Comparison of ENCODE assay signal across 11 cellular contexts in the genomic region with DNA sequence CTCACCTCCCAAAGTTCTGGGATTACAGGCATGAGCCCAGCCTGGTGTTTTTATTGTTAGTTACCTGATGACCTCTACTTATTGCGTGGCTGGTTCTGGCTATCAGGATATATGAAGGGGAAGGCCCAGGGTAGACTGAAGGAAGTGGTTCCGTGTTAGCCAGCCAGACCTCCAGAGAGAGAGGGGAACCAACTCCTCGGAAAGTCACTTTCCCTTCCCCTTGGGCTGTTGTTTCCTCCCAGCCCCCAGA. TPM values are rescaled to one million over a fixed set of nuclear protein-coding genes. Genes with fewer than 3 reads are reported as not detected.
DNase-seq lines count a peak whose midpoint lies in the region; ATAC-seq and FAIRE-seq lines count a peak whose summit lies in the region.
"Had no signal": no experiment of that assay in that cellular context is flagged by ENCODE, and none has a peak within 500 bp of the region (broad histone marks: within the 10 kb centered on the region; RNA-seq: fewer than 3 reads in every experiment).

No MANE protein-coding gene starts in this region.

- no peaks in the 10 kb centered on the region for H3K27me3 ChIP-seq in small intestine (ENCODE audit: control insufficient read depth in 2 of 2, insufficient read depth in 2 of 2, low read length in 2 of 2)
- H3K27me3 ChIP-seq: adrenal gland had no signal

- H3K9me3 ChIP-seq in small intestine (ENCODE audit: control insufficient read depth, low read depth): no peaks in the 10 kb centered on the region
- H3K9me3 ChIP-seq: adrenal gland had no signal

- H3K9me3 Mint-ChIP-seq in activated naive CD8-positive, alpha-beta T cell treated with anti-CD3 and anti-CD28 coated beads, Interleukin-2, amount 50 U/mL, for 24 hours: peaks cover 7% of the 10 kb centered on the region

- peak; percentile 1 for ATAC-seq in HG03457 (IDR thresholded peaks at IDR 0.05; ENCODE audit: unreplicated experiment)
- ATAC-seq in activated naive CD8-positive, alpha-beta T cell treated with anti-CD3 and anti-CD28 coated beads, Interleukin-2, amount 50 U/mL, for 24 hours: no peak
- no peak for ATAC-seq in HG03108 (IDR thresholded peaks at IDR 0.05; ENCODE audit: unreplicated experiment)

- H3K27me3 Mint-ChIP-seq in activated naive CD8-positive, alpha-beta T cell treated with anti-CD3 and anti-CD28 coated beads, Interleukin-2, amount 50 U/mL, for 24 hours: no peaks in the 10 kb centered on the region

- peaks cover 64% of the 10 kb centered on the region for H3K4me1 Mint-ChIP-seq in activated naive CD8-positive, alpha-beta T cell treated with anti-CD3 and anti-CD28 coated beads, Interleukin-2, amount 50 U/mL, for 24 hours

- no peaks in the 10 kb centered on the region for H3K36me3 ChIP-seq in small intestine (ENCODE audit: control insufficient read depth in 2 of 2, insufficient read depth in 2 of 2, low read length in 2 of 2)
- H3K36me3 ChIP-seq: adrenal gland had no signal

- peaks cover 0 to 7% of the 10 kb centered on the region in 2 donors for H3K4me1 ChIP-seq in small intestine (ENCODE audit: control insufficient read depth in 2 of 2, insufficient read depth in 1 of 2, low read depth in 1 of 2, low read length in 1 of 2)

- peak overlapping the region; percentile 91 for H3K27ac Mint-ChIP-seq in activated naive CD8-positive, alpha-beta T cell treated with anti-CD3 and anti-CD28 coated beads, Interleukin-2, amount 50 U/mL, for 24 hours

- H3K4me3 Mint-ChIP-seq in activated naive CD8-positive, alpha-beta T cell treated with anti-CD3 and anti-CD28 coated beads, Interleukin-2, amount 50 U/mL, for 24 hours: peak overlapping the region; percentile 98

- no peak for FAIRE-seq in small intestine (lab: Jason Lieb, UNC)

- peak; percentile 41 for DNase-seq in NK-92 treated with Interleukin-12 subunit alpha and Interleukin-12 subunit beta, amount 100 ng/mL, for 24 hours (lab: John Stamatoyannopoulos, UW)
- DNase-seq in NK-92 (lab: John Stamatoyannopoulos, UW; ENCODE audit: unreplicated experiment) (no peak), small intestine (no peak), NCI-H1105 (lab: John Stamatoyannopoulos, UW) (no peak), GOT3 (lab: John Stamatoyannopoulos, UW) (no peak)
- DNase-seq in activated naive CD8-positive, alpha-beta T cell treated with anti-CD3 and anti-CD28 coated beads, Interleukin-2, amount 50 U/mL, for 24 hours: no peak
- DNase-seq: NCI-H69 had no signal

- peak overlapping the region; percentile 47 to 97 for H3K27ac ChIP-seq in small intestine (ENCODE audit: low read depth in 1 of 2, low read length in 1 of 2)
- H3K27ac ChIP-seq: 22Rv1 had no signal

- peaks cover 13% of the 10 kb centered on the region for H3K36me3 Mint-ChIP-seq in activated naive CD8-positive, alpha-beta T cell treated with anti-CD3 and anti-CD28 coated beads, Interleukin-2, amount 50 U/mL, for 24 hours (ENCODE audit: low read depth)

- no peak overlapping the region for H3K4me3 ChIP-seq in small intestine (ENCODE audit: low read depth in 1 of 2, low read length in 2 of 2)
- H3K4me3 ChIP-seq: adrenal gland had no signal

- 58 to 85% (median 65%) methylated on average over 3 of the region's 3 CpGs for WGBS in small intestine, 3 donors

RNA-seq across cellular contexts. Expression of gene RCSD1, which starts 2.5 kb away (rescaled TPM):
- 10 to 100 TPM in 1 of 3 donors, 1 to 10 TPM in 2; 2.0 to 14.1 (median 9.1) TPM for polyA plus RNA-seq in small intestine
